ENCODE assay signal across 1 cellular context in genomic region chr3:186381424-186382216, GRCh38.
TF ChIP-seq lines count a peak whose summit lies in the region.

No MANE protein-coding gene starts in this region.

TF ChIP-seq in HepG2, 621 proteins besides CTCF, POLR2A, EP300 and RAD21:
- no peak for TF ChIP-seq PBX3 (CRISPR knock-in tag; IDR thresholded peaks at IDR 0.05; ENCODE audit: borderline replicate concordance)
- no peak for TF ChIP-seq SOX13 (IDR thresholded peaks at IDR 0.05)
- peak in 1 of 2 experiments; percentile 26; a peak in 1 of 4 replicates for TF ChIP-seq SOX13 (CRISPR knock-in tag; conservative IDR thresholded peaks at IDR 0.05 in 1 of 2, IDR thresholded peaks at IDR 0.05 in 1 of 2)
- no peak for TF ChIP-seq FOXC1 (CRISPR knock-in tag; IDR thresholded peaks at IDR 0.05; ENCODE audit: borderline replicate concordance)
- TF ChIP-seq ZNF432 (CRISPR knock-in tag; IDR thresholded peaks at IDR 0.05; ENCODE audit: borderline replicate concordance) = no peak
- TF ChIP-seq ERF (CRISPR knock-in tag; IDR thresholded peaks at IDR 0.05) = no peak
- peak; percentile 96 for TF ChIP-seq ZNF160 (CRISPR knock-in tag; IDR thresholded peaks at IDR 0.05)
- TF ChIP-seq ZFP62 (CRISPR knock-in tag; IDR thresholded peaks at IDR 0.05) = no peak
- peak; percentile 46; the same call in 1 of the 2 replicates for TF ChIP-seq NR2F6 (IDR thresholded peaks at IDR 0.05)
- TF ChIP-seq NR2F6 (CRISPR knock-in tag; IDR thresholded peaks at IDR 0.05) = peak; percentile 35; the same call in 1 of the 2 replicates
- TF ChIP-seq, protein P1, sequence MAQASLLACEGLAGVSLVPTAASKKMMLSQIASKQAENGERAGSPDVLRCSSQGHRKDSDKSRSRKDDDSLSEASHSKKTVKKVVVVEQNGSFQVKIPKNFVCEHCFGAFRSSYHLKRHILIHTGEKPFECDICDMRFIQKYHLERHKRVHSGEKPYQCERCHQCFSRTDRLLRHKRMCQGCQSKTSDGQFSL (CRISPR knock-in tag; IDR thresholded peaks at IDR 0.05) = no peak
- TF ChIP-seq BCL6 (CRISPR knock-in tag; IDR thresholded peaks at IDR 0.05) = no peak
- TF ChIP-seq, protein P2, sequence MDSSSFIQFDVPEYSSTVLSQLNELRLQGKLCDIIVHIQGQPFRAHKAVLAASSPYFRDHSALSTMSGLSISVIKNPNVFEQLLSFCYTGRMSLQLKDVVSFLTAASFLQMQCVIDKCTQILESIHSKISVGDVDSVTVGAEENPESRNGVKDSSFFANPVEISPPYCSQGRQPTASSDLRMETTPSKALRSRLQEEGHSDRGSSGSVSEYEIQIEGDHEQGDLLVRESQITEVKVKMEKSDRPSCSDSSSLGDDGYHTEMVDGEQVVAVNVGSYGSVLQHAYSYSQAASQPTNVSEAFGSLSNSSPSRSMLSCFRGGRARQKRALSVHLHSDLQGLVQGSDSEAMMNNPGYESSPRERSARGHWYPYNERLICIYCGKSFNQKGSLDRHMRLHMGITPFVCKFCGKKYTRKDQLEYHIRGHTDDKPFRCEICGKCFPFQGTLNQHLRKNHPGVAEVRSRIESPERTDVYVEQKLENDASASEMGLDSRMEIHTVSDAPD (CRISPR knock-in tag; IDR thresholded peaks at IDR 0.05) = no peak
- no peak for TF ChIP-seq SP2 (CRISPR knock-in tag; IDR thresholded peaks at IDR 0.05)
- peak; percentile 24 to 42; a peak in 1 of 4 replicates for TF ChIP-seq NR2F1 (CRISPR knock-in tag; IDR thresholded peaks at IDR 0.05)
- TF ChIP-seq SMAD1 (CRISPR knock-in tag; IDR thresholded peaks at IDR 0.05; ENCODE audit: borderline replicate concordance, low read depth) = no peak
- TF ChIP-seq, protein P3, sequence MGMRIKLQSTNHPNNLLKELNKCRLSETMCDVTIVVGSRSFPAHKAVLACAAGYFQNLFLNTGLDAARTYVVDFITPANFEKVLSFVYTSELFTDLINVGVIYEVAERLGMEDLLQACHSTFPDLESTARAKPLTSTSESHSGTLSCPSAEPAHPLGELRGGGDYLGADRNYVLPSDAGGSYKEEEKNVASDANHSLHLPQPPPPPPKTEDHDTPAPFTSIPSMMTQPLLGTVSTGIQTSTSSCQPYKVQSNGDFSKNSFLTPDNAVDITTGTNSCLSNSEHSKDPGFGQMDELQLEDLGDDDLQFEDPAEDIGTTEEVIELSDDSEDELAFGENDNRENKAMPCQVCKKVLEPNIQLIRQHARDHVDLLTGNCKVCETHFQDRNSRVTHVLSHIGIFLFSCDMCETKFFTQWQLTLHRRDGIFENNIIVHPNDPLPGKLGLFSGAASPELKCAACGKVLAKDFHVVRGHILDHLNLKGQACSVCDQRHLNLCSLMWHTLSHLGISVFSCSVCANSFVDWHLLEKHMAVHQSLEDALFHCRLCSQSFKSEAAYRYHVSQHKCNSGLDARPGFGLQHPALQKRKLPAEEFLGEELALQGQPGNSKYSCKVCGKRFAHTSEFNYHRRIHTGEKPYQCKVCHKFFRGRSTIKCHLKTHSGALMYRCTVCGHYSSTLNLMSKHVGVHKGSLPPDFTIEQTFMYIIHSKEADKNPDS (CRISPR knock-in tag; IDR thresholded peaks at IDR 0.05) = no peak
- TF ChIP-seq ZNF138 (CRISPR knock-in tag; IDR thresholded peaks at IDR 0.05; ENCODE audit: low read depth) = no peak
- TF ChIP-seq HNRNPK (IDR thresholded peaks at IDR 0.05; ENCODE audit: low read depth, low read length, poor library complexity, severe bottlenecking) = no peak
- no peak for TF ChIP-seq ZNF232 (CRISPR knock-in tag; IDR thresholded peaks at IDR 0.05; ENCODE audit: borderline replicate concordance)
- TF ChIP-seq ZNF569 (CRISPR knock-in tag; IDR thresholded peaks at IDR 0.05; ENCODE audit: borderline replicate concordance) = no peak
- TF ChIP-seq POLR2AphosphoS2 (IDR thresholded peaks at IDR 0.05; ENCODE audit: low read depth, low read length) = no peak
- TF ChIP-seq, protein P4, sequence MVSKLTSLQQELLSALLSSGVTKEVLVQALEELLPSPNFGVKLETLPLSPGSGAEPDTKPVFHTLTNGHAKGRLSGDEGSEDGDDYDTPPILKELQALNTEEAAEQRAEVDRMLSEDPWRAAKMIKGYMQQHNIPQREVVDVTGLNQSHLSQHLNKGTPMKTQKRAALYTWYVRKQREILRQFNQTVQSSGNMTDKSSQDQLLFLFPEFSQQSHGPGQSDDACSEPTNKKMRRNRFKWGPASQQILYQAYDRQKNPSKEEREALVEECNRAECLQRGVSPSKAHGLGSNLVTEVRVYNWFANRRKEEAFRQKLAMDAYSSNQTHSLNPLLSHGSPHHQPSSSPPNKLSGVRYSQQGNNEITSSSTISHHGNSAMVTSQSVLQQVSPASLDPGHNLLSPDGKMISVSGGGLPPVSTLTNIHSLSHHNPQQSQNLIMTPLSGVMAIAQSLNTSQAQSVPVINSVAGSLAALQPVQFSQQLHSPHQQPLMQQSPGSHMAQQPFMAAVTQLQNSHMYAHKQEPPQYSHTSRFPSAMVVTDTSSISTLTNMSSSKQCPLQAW (CRISPR knock-in tag; IDR thresholded peaks at IDR 0.05) = no peak
- TF ChIP-seq PLRG1 (conservative IDR thresholded peaks at IDR 0.05) = no peak
- TF ChIP-seq HNF4A (CRISPR knock-in tag; IDR thresholded peaks at IDR 0.05) = peak; percentile 69
- TF ChIP-seq ZNF33B (CRISPR knock-in tag; IDR thresholded peaks at IDR 0.05) = no peak
- no peak for TF ChIP-seq RBFOX2 (IDR thresholded peaks at IDR 0.05; ENCODE audit: low read depth, low read length)
- no peak for TF ChIP-seq ZNF816 (CRISPR knock-in tag; IDR thresholded peaks at IDR 0.05; ENCODE audit: borderline replicate concordance)
- no peak for TF ChIP-seq SOX6 (IDR thresholded peaks at IDR 0.05)
- TF ChIP-seq SOX6 (CRISPR knock-in tag; IDR thresholded peaks at IDR 0.05) = peak; percentile 33
- no peak for TF ChIP-seq ZBTB21 (CRISPR knock-in tag; IDR thresholded peaks at IDR 0.05)
- TF ChIP-seq ZBTB44 (CRISPR knock-in tag; IDR thresholded peaks at IDR 0.05) = no peak
- TF ChIP-seq MYPOP (CRISPR knock-in tag; IDR thresholded peaks at IDR 0.05) = no peak
- TF ChIP-seq SIN3B (IDR thresholded peaks at IDR 0.05; ENCODE audit: low read length) = no peak
- no peak for TF ChIP-seq SIX4 (CRISPR knock-in tag; IDR thresholded peaks at IDR 0.05)
- no peak for TF ChIP-seq SP140L (CRISPR knock-in tag; IDR thresholded peaks at IDR 0.05; ENCODE audit: borderline replicate concordance)
- TF ChIP-seq, protein P5, sequence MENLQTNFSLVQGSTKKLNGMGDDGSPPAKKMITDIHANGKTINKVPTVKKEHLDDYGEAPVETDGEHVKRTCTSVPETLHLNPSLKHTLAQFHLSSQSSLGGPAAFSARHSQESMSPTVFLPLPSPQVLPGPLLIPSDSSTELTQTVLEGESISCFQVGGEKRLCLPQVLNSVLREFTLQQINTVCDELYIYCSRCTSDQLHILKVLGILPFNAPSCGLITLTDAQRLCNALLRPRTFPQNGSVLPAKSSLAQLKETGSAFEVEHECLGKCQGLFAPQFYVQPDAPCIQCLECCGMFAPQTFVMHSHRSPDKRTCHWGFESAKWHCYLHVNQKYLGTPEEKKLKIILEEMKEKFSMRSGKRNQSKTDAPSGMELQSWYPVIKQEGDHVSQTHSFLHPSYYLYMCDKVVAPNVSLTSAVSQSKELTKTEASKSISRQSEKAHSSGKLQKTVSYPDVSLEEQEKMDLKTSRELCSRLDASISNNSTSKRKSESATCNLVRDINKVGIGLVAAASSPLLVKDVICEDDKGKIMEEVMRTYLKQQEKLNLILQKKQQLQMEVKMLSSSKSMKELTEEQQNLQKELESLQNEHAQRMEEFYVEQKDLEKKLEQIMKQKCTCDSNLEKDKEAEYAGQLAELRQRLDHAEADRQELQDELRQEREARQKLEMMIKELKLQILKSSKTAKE (CRISPR knock-in tag; IDR thresholded peaks at IDR 0.05; ENCODE audit: borderline replicate concordance) = no peak
- TF ChIP-seq, protein P6, sequence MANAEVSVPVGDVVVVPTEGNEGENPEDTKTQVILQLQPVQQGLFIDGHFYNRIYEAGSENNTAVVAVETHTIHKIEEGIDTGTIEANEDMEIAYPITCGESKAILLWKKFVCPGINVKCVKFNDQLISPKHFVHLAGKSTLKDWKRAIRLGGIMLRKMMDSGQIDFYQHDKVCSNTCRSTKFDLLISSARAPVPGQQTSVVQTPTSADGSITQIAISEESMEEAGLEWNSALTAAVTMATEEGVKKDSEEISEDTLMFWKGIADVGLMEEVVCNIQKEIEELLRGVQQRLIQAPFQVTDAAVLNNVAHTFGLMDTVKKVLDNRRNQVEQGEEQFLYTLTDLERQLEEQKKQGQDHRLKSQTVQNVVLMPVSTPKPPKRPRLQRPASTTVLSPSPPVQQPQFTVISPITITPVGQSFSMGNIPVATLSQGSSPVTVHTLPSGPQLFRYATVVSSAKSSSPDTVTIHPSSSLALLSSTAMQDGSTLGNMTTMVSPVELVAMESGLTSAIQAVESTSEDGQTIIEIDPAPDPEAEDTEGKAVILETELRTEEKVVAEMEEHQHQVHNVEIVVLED (CRISPR knock-in tag; IDR thresholded peaks at IDR 0.05; ENCODE audit: borderline replicate concordance) = no peak
- no peak for TF ChIP-seq MZF1 (CRISPR knock-in tag; IDR thresholded peaks at IDR 0.05; ENCODE audit: borderline replicate concordance)
- TF ChIP-seq CCDC6 (CRISPR knock-in tag; IDR thresholded peaks at IDR 0.05) = no peak
